Comparison of ENCODE assay signal across 1 cellular context in genomic region chr19:2488942-2489731, GRCh38.
TF ChIP-seq lines count a peak whose summit lies in the region.

No MANE protein-coding gene starts in this region.

TF ChIP-seq in IMR-90, 13 proteins besides CTCF, POLR2A, EP300 and RAD21:
- TF ChIP-seq MAFK (IDR thresholded peaks at IDR 0.05; ENCODE audit: low read depth, low read length): no peak
- no peak for TF ChIP-seq USF2 (IDR thresholded peaks at IDR 0.05; ENCODE audit: low read depth, low read length)
- no peak for TF ChIP-seq RCOR1 (IDR thresholded peaks at IDR 0.05; ENCODE audit: insufficient replicate concordance, low read length)
- TF ChIP-seq MAZ (IDR thresholded peaks at IDR 0.05; ENCODE audit: borderline replicate concordance, low read depth, low read length): no peak; the same call in 1 of the 2 replicates
- no peak for TF ChIP-seq CHD1 (IDR thresholded peaks at IDR 0.05; ENCODE audit: low read depth, low read length)
- no peak for TF ChIP-seq NFE2L2 (IDR thresholded peaks at IDR 0.05; ENCODE audit: low read depth, low read length)
- TF ChIP-seq RFX5 (IDR thresholded peaks at IDR 0.05; ENCODE audit: low read depth, low read length): no peak
- TF ChIP-seq BHLHE40 (IDR thresholded peaks at IDR 0.05; ENCODE audit: low read depth, low read length): no peak
